Comparison of ENCODE assay signal across 13 cellular contexts in the genomic region with DNA sequence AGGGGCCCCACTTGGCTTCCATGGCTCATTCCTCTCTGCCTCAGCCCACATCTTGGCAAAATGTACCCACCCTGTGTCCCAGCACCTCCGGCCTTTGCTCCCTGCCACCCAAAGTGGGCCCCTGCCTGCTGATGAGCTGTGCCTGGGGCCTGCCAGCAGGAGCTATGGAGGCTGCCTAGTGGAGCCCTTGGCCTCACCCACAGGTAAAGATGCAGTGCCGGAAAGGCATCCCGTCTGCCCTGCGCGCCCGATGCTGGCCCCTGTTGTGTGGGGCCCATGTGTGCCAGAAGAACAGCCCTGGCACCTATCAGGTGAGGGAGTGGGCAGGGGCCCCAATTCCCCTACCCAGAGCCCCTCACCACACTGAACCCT. TPM values are rescaled to one million over a fixed set of nuclear protein-coding genes. Genes with fewer than 3 reads are reported as not detected.
DNase-seq lines count a peak whose midpoint lies in the region; ATAC-seq and TF ChIP-seq lines count a peak whose summit lies in the region.
"Had no signal": no experiment of that assay in that cellular context is flagged by ENCODE, and none has a peak within 500 bp of the region (broad histone marks: within the 10 kb centered on the region; RNA-seq: fewer than 3 reads in every experiment).

No MANE protein-coding gene starts in this region.

- no peak overlapping the region for H3K4me3 ChIP-seq in dorsolateral prefrontal cortex
- H3K4me3 ChIP-seq: right atrium auricular region had no signal

- peak overlapping the region in 51 of 59 donors; percentile 2 to 100 (median 98) for H3K27ac ChIP-seq in dorsolateral prefrontal cortex
- H3K27ac ChIP-seq: right atrium auricular region had no signal

- peak overlapping the region; percentile 97 for H3K27ac Mint-ChIP-seq in activated CD4-positive, alpha-beta T cell treated with anti-CD3 and anti-CD28 coated beads, Interleukin-2, amount 10 ng/mL, durations not matched to agents 7 days and 5 days
- peak overlapping the region; percentile 84 for H3K27ac Mint-ChIP-seq in T-helper 2 cell treated with Interferon-gamma antibody and Interleukin-4, amounts not matched to agents 5 μg/mL and 100 μg/mL, for 36 hours
- peak overlapping the region; percentile 92 for H3K27ac Mint-ChIP-seq in stimulated activated naive B cell treated with anti-CD40 and anti-IgM and Interleukin-4, amounts not matched to agents 10 μg/mL and 1 μg/mL and 100 μg/mL, for 72 hours
- H3K27ac Mint-ChIP-seq: type B pancreatic cell had no signal

- no peak for TF ChIP-seq CTCF in dorsolateral prefrontal cortex (IDR thresholded peaks at IDR 0.05 in 54 of 56, conservative IDR thresholded peaks at IDR 0.05 in 2 of 56; ENCODE audit: low read depth in 1 of 56, partially characterized antibody in 56 of 56)

- CTCF ChIA-PET in activated CD4-positive, alpha-beta T cell treated with anti-CD3 and anti-CD28 coated beads, Interleukin-2, amount 10 ng/mL, durations not matched to agents 7 days and 5 days (lab: Charles Lee), result interaction anchor here (0.9 to 38.4 kb wide), 9 partner anchors 9 to 63 kb away, joined by 3 to 841 read pairs (median 5); a partner anchor contains a TSS

- DNase-seq in activated CD4-positive, alpha-beta T cell treated with anti-CD3 and anti-CD28 coated beads, Interleukin-2, amount 10 ng/mL, durations not matched to agents 7 days and 5 days, result no peak
- no peak for DNase-seq in activated CD4-positive, alpha-beta T cell treated with anti-CD3 and anti-CD28 coated beads, Interleukin-2, amount 50 U/mL, for 1 hour
- DNase-seq in T-helper 2 cell treated with Interferon-gamma antibody and Interleukin-4, amounts not matched to agents 5 μg/mL and 100 μg/mL, for 36 hours (ENCODE audit: low spot score), result no peak
- no peak for DNase-seq in dorsolateral prefrontal cortex
- DNase-seq in stimulated activated naive B cell treated with anti-CD40 and anti-IgM and Interleukin-4, amounts not matched to agents 10 μg/mL and 1 μg/mL and 100 μg/mL, for 72 hours, result no peak
- no peak for DNase-seq in RKO (ENCODE audit: low spot score)
- DNase-seq: NCI-H187, NCI-H748 treated with DMSO at 0.1 percent for 48 hours had no signal

- H3K4me1 Mint-ChIP-seq in activated CD4-positive, alpha-beta T cell treated with anti-CD3 and anti-CD28 coated beads, Interleukin-2, amount 10 ng/mL, durations not matched to agents 7 days and 5 days, result peaks cover 68% of the 10 kb centered on the region
- peaks cover 47% of the 10 kb centered on the region for H3K4me1 Mint-ChIP-seq in T-helper 2 cell treated with Interferon-gamma antibody and Interleukin-4, amounts not matched to agents 5 μg/mL and 100 μg/mL, for 36 hours (ENCODE audit: low read depth)
- H3K4me1 Mint-ChIP-seq in stimulated activated naive B cell treated with anti-CD40 and anti-IgM and Interleukin-4, amounts not matched to agents 10 μg/mL and 1 μg/mL and 100 μg/mL, for 72 hours, result peaks cover 58 to 81% of the 10 kb centered on the region in 2 donors

- no peaks in the 10 kb centered on the region for H3K27me3 ChIP-seq in dorsolateral prefrontal cortex
- H3K27me3 ChIP-seq: right atrium auricular region had no signal

- peak overlapping the region; percentile 95 for H3K4me3 Mint-ChIP-seq in activated CD4-positive, alpha-beta T cell treated with anti-CD3 and anti-CD28 coated beads, Interleukin-2, amount 10 ng/mL, durations not matched to agents 7 days and 5 days
- peak overlapping the region; percentile 94 for H3K4me3 Mint-ChIP-seq in T-helper 2 cell treated with Interferon-gamma antibody and Interleukin-4, amounts not matched to agents 5 μg/mL and 100 μg/mL, for 36 hours
- peak overlapping the region; percentile 93 to 98 for H3K4me3 Mint-ChIP-seq in stimulated activated naive B cell treated with anti-CD40 and anti-IgM and Interleukin-4, amounts not matched to agents 10 μg/mL and 1 μg/mL and 100 μg/mL, for 72 hours
- H3K4me3 Mint-ChIP-seq: type B pancreatic cell, WTC11 had no signal

- POLR2A ChIA-PET in activated CD4-positive, alpha-beta T cell treated with anti-CD3 and anti-CD28 coated beads, Interleukin-2, amount 10 ng/mL, durations not matched to agents 7 days and 5 days (lab: Charles Lee), result interaction anchor here (0.7 kb wide), 1 partner anchor 23 kb away, joined by 4 read pairs; a partner anchor contains a TSS

- peaks cover 67% of the 10 kb centered on the region for H3K36me3 Mint-ChIP-seq in activated CD4-positive, alpha-beta T cell treated with anti-CD3 and anti-CD28 coated beads, Interleukin-2, amount 10 ng/mL, durations not matched to agents 7 days and 5 days (ENCODE audit: low read depth)
- peaks cover 57% of the 10 kb centered on the region for H3K36me3 Mint-ChIP-seq in T-helper 2 cell treated with Interferon-gamma antibody and Interleukin-4, amounts not matched to agents 5 μg/mL and 100 μg/mL, for 36 hours (ENCODE audit: low read depth)
- H3K36me3 Mint-ChIP-seq in stimulated activated naive B cell treated with anti-CD40 and anti-IgM and Interleukin-4, amounts not matched to agents 10 μg/mL and 1 μg/mL and 100 μg/mL, for 72 hours, result peaks cover 28 to 43% of the 10 kb centered on the region in 2 donors
- H3K36me3 Mint-ChIP-seq: type B pancreatic cell, WTC11 had no signal

- no peaks in the 10 kb centered on the region for H3K27me3 Mint-ChIP-seq in activated CD4-positive, alpha-beta T cell treated with anti-CD3 and anti-CD28 coated beads, Interleukin-2, amount 10 ng/mL, durations not matched to agents 7 days and 5 days
- no peaks in the 10 kb centered on the region for H3K27me3 Mint-ChIP-seq in T-helper 2 cell treated with Interferon-gamma antibody and Interleukin-4, amounts not matched to agents 5 μg/mL and 100 μg/mL, for 36 hours (ENCODE audit: low read depth)
- no peaks in the 10 kb centered on the region for H3K27me3 Mint-ChIP-seq in stimulated activated naive B cell treated with anti-CD40 and anti-IgM and Interleukin-4, amounts not matched to agents 10 μg/mL and 1 μg/mL and 100 μg/mL, for 72 hours

- ATAC-seq in stimulated activated naive B cell treated with anti-CD40 and anti-IgM and Interleukin-4, amounts not matched to agents 10 μg/mL and 1 μg/mL and 100 μg/mL, for 72 hours (replicated peaks), result no peak
- ATAC-seq in GM21723 (IDR thresholded peaks at IDR 0.05; ENCODE audit: unreplicated experiment) (no peak), GM19324 (IDR thresholded peaks at IDR 0.05; ENCODE audit: low FRiP score, unreplicated experiment) (no peak)
- ATAC-seq: WTC11 had no signal

- H3K9me3 Mint-ChIP-seq in activated CD4-positive, alpha-beta T cell treated with anti-CD3 and anti-CD28 coated beads, Interleukin-2, amount 10 ng/mL, durations not matched to agents 7 days and 5 days, result no peaks in the 10 kb centered on the region
- H3K9me3 Mint-ChIP-seq in T-helper 2 cell treated with Interferon-gamma antibody and Interleukin-4, amounts not matched to agents 5 μg/mL and 100 μg/mL, for 36 hours, result no peaks in the 10 kb centered on the region
- no peaks in the 10 kb centered on the region for H3K9me3 Mint-ChIP-seq in stimulated activated naive B cell treated with anti-CD40 and anti-IgM and Interleukin-4, amounts not matched to agents 10 μg/mL and 1 μg/mL and 100 μg/mL, for 72 hours
- H3K9me3 Mint-ChIP-seq: type B pancreatic cell, WTC11 had no signal

- intact Hi-C loops in dorsolateral prefrontal cortex (cut with DNase I), result no loop called here

RNA-seq across cellular contexts. Expression of a gene that starts 1.3 kb away (rescaled TPM):
- 100 to 1,000 TPM; 256 to 323 TPM for total RNA-seq in activated CD4-positive, alpha-beta T cell treated with anti-CD3 and anti-CD28 coated beads, Interleukin-2, amount 10 ng/mL, durations not matched to agents 7 days and 5 days
- total RNA-seq in dorsolateral prefrontal cortex, result 1 to 10 TPM in 45 of 120 experiments, under 1 TPM in 67, not detected in 8; 0.11 to 3.6 (median 0.89) TPM

RNA-seq across cellular contexts. Expression of a gene that starts 3.5 kb away (rescaled TPM):
- total RNA-seq in activated CD4-positive, alpha-beta T cell treated with anti-CD3 and anti-CD28 coated beads, Interleukin-2, amount 10 ng/mL, durations not matched to agents 7 days and 5 days, result 100 to 1,000 TPM; 301 to 331 TPM
- total RNA-seq in dorsolateral prefrontal cortex, result 10 to 100 TPM; 47.4 to 86.5 (median 66.9) TPM

RNA-seq across cellular contexts. Expression of a gene that starts 10.3 kb away (rescaled TPM):
- 1 to 10 TPM; 1.2 to 1.9 TPM for total RNA-seq in activated CD4-positive, alpha-beta T cell treated with anti-CD3 and anti-CD28 coated beads, Interleukin-2, amount 10 ng/mL, durations not matched to agents 7 days and 5 days
- 100 to 1,000 TPM in 61 of 120 experiments, 10 to 100 TPM in 59; 10.4 to 647 (median 104) TPM for total RNA-seq in dorsolateral prefrontal cortex

RNA-seq across cellular contexts. Expression of a gene that starts 13.4 kb away (rescaled TPM):
- total RNA-seq in activated CD4-positive, alpha-beta T cell treated with anti-CD3 and anti-CD28 coated beads, Interleukin-2, amount 10 ng/mL, durations not matched to agents 7 days and 5 days, result 10 to 100 TPM; 49.3 to 53.7 TPM
- total RNA-seq in dorsolateral prefrontal cortex, result 10 to 100 TPM; 15.9 to 52.4 (median 26.4) TPM

RNA-seq across cellular contexts. Expression of a gene that starts 23.1 kb away (rescaled TPM):
- total RNA-seq in activated CD4-positive, alpha-beta T cell treated with anti-CD3 and anti-CD28 coated beads, Interleukin-2, amount 10 ng/mL, durations not matched to agents 7 days and 5 days, result 10 to 100 TPM; 57.5 to 68.1 TPM
- total RNA-seq in dorsolateral prefrontal cortex, result 10 to 100 TPM; 13.4 to 47.4 (median 28.2) TPM

Comparison
In these comparisons a context has a peak if more than half of its experiments do, and no peak if none do; other contexts are left out.
1. RNA of a gene that starts 1.3 kb away (total RNA-seq): 256 to 323 TPM in activated CD4-positive, alpha-beta T cell treated with anti-CD3 and anti-CD28 coated beads, Interleukin-2, amount 10 ng/mL, durations not matched to agents 7 days and 5 days; 0.11 to 3.6 TPM in dorsolateral prefrontal cortex; every median in the first group is over 10 times any median in the second.
2. Peak in every context shown above with its lines, with median percentiles within 50 percentile points of each other: H3K27ac Mint-ChIP-seq and H3K4me3 Mint-ChIP-seq.